8 cellular contexts compared by ENCODE assay signal in genomic region chr1:226083303-226084101, GRCh38. TPM values are rescaled to one million over a fixed set of nuclear protein-coding genes. Genes with fewer than 3 reads are reported as not detected.
DNase-seq lines count a peak whose midpoint lies in the region; ATAC-seq, FAIRE-seq and TF ChIP-seq lines count a peak whose summit lies in the region.

No MANE protein-coding gene starts in this region.

- H3K4me1 Mint-ChIP-seq in activated T-helper 2 cell treated with anti-CD3 and anti-CD28 coated beads, Interferon-gamma antibody, Interleukin-2, Interleukin-4, amounts not matched to agents 10 μg/mL and 5 μg/mL and 100 μg/mL, durations not matched to agents 14 hours and 24 hours and 36 hours (ENCODE audit: low read depth): peaks cover 6% of the 10 kb centered on the region
- peaks cover 6% of the 10 kb centered on the region for H3K4me1 Mint-ChIP-seq in neural crest cell

- H3K27me3 ChIP-seq in HUES64 (ENCODE audit: insufficient read depth, low read length) (peaks cover 32% of the 10 kb centered on the region), subcutaneous abdominal adipose tissue (ENCODE audit: control insufficient read depth in 5 of 5, insufficient read depth in 4 of 5, low read length in 5 of 5) (no peaks in the 10 kb centered on the region)

- peak overlapping the region; percentile 84 for H3K4me3 Mint-ChIP-seq in activated T-helper 2 cell treated with anti-CD3 and anti-CD28 coated beads, Interferon-gamma antibody, Interleukin-2, Interleukin-4, amounts not matched to agents 10 μg/mL and 5 μg/mL and 100 μg/mL, durations not matched to agents 14 hours and 24 hours and 36 hours (ENCODE audit: low read depth)
- peak overlapping the region; percentile 95 for H3K4me3 Mint-ChIP-seq in neural crest cell

- H3K27ac ChIP-seq in HUES64 (ENCODE audit: low read depth, low read length) (no peak overlapping the region), subcutaneous abdominal adipose tissue (ENCODE audit: low read depth, low read length) (peak overlapping the region; percentile 37)

- ATAC-seq in GM21515 (IDR thresholded peaks at IDR 0.05; ENCODE audit: unreplicated experiment): peak; percentile 94

- DNase-seq in DMS53 treated with DMSO at 0.1 percent for 48 hours (lab: John Stamatoyannopoulos, UW; ENCODE audit: unreplicated experiment) (peak; percentile 78), RCC 7860 (ENCODE audit: low spot score) (peak; percentile 49), fibroblast of villous mesenchyme (ENCODE audit: low read depth) (peak; percentile 73), neural crest cell (ENCODE audit: low read depth, low spot score) (peak; percentile 95)
- peak; percentile 90 for DNase-seq in activated T-helper 2 cell treated with anti-CD3 and anti-CD28 coated beads, Interferon-gamma antibody, Interleukin-2, Interleukin-4, amounts not matched to agents 10 μg/mL and 5 μg/mL and 100 μg/mL, durations not matched to agents 14 hours and 24 hours and 36 hours (ENCODE audit: low spot score)

- intact Hi-C loops in activated T-helper 2 cell treated with anti-CD3 and anti-CD28 coated beads, Interferon-gamma antibody, Interleukin-2, Interleukin-4, amounts not matched to agents 10 μg/mL and 5 μg/mL and 100 μg/mL, durations not matched to agents 14 hours and 24 hours and 36 hours (cut with micrococcal nuclease): loop anchor here (1.0 to 2.0 kb wide), 2 partner anchors 19 to 39 kb away; no protein-coding TSS in a partner anchor

- no peaks in the 10 kb centered on the region for H3K36me3 Mint-ChIP-seq in activated T-helper 2 cell treated with anti-CD3 and anti-CD28 coated beads, Interferon-gamma antibody, Interleukin-2, Interleukin-4, amounts not matched to agents 10 μg/mL and 5 μg/mL and 100 μg/mL, durations not matched to agents 14 hours and 24 hours and 36 hours (ENCODE audit: low read depth)
- no peaks in the 10 kb centered on the region for H3K36me3 Mint-ChIP-seq in neural crest cell (ENCODE audit: low read depth)

- FAIRE-seq in RCC 7860 (lab: Jason Lieb, UNC): no peak

- H3K36me3 ChIP-seq in HUES64 (ENCODE audit: insufficient read depth, low read length): no peaks in the 10 kb centered on the region
- H3K36me3 ChIP-seq in subcutaneous abdominal adipose tissue (ENCODE audit: control insufficient read depth in 5 of 5, insufficient read depth in 5 of 5, low read length in 5 of 5): no peaks in the 10 kb centered on the region

- H3K4me3 ChIP-seq in HUES64 (ENCODE audit: low read length) (peak overlapping the region; percentile 75), fibroblast of villous mesenchyme (ENCODE audit: low read depth, low read length) (peak overlapping the region; percentile 75), subcutaneous abdominal adipose tissue (ENCODE audit: low read depth in 1 of 5, low read length in 5 of 5) (peak overlapping the region in 4 of 5 donors; percentile 69 to 77 (median 72))

- H3K9me3 Mint-ChIP-seq in activated T-helper 2 cell treated with anti-CD3 and anti-CD28 coated beads, Interferon-gamma antibody, Interleukin-2, Interleukin-4, amounts not matched to agents 10 μg/mL and 5 μg/mL and 100 μg/mL, durations not matched to agents 14 hours and 24 hours and 36 hours: no peaks in the 10 kb centered on the region
- no peaks in the 10 kb centered on the region for H3K9me3 Mint-ChIP-seq in neural crest cell

- H3K9ac ChIP-seq in HUES64 (ENCODE audit: low read depth, low read length) (peak overlapping the region; percentile 65), subcutaneous abdominal adipose tissue (ENCODE audit: low read length in 5 of 5) (peak overlapping the region in 4 of 5 donors; percentile 58 to 75 (median 69))

- peak overlapping the region; percentile 70 for H3K27ac Mint-ChIP-seq in activated T-helper 2 cell treated with anti-CD3 and anti-CD28 coated beads, Interferon-gamma antibody, Interleukin-2, Interleukin-4, amounts not matched to agents 10 μg/mL and 5 μg/mL and 100 μg/mL, durations not matched to agents 14 hours and 24 hours and 36 hours
- peak overlapping the region; percentile 91 for H3K27ac Mint-ChIP-seq in neural crest cell (ENCODE audit: unreplicated experiment)

- TF ChIP-seq CTCF in fibroblast of villous mesenchyme (IDR thresholded peaks at IDR 0.05; ENCODE audit: insufficient read depth, low read depth, low read length) (no peak), neural crest cell (conservative IDR thresholded peaks at IDR 0.05) (no peak)

- peaks cover 4% of the 10 kb centered on the region; the same call in 1 of the 2 replicates for H3K4me1 ChIP-seq in HUES64 (ENCODE audit: insufficient read depth, low read length)
- H3K4me1 ChIP-seq in subcutaneous abdominal adipose tissue (ENCODE audit: control insufficient read depth in 5 of 5, insufficient read depth in 5 of 5, low read length in 5 of 5): peaks cover 0 to 17% (median 15%) of the 10 kb centered on the region in 5 donors

- H3K9me3 ChIP-seq in HUES64 (ENCODE audit: insufficient read depth, low read depth, low read length): no peaks in the 10 kb centered on the region
- no peaks in the 10 kb centered on the region for H3K9me3 ChIP-seq in subcutaneous abdominal adipose tissue (ENCODE audit: control insufficient read depth in 5 of 5, low read length in 5 of 5)

- 2% methylated on average over 75 of the region's 75 CpGs for WGBS in HUES64

- H3K27me3 Mint-ChIP-seq in activated T-helper 2 cell treated with anti-CD3 and anti-CD28 coated beads, Interferon-gamma antibody, Interleukin-2, Interleukin-4, amounts not matched to agents 10 μg/mL and 5 μg/mL and 100 μg/mL, durations not matched to agents 14 hours and 24 hours and 36 hours (ENCODE audit: low read depth): peaks cover 3% of the 10 kb centered on the region
- H3K27me3 Mint-ChIP-seq in neural crest cell (ENCODE audit: low read depth): peaks cover 4% of the 10 kb centered on the region

RNA-seq across cellular contexts. Expression of gene H3-3A, which starts 21.0 kb away (rescaled TPM):
- 1,082 TPM for polyA plus RNA-seq in HUES64 (2013, experiment 1 of 2)
- polyA plus RNA-seq in HUES64 (2013, experiment 2 of 2): 1,153 TPM
- 437 and 443 TPM in 2 replicates for total RNA-seq in activated T-helper 2 cell treated with anti-CD3 and anti-CD28 coated beads, Interferon-gamma antibody, Interleukin-2, Interleukin-4, amounts not matched to agents 10 μg/mL and 5 μg/mL and 100 μg/mL, durations not matched to agents 14 hours and 24 hours and 36 hours
- 107 and 148 TPM in 2 replicates for total RNA-seq in fibroblast of villous mesenchyme
- total RNA-seq in neural crest cell: 991 and 1,004 TPM in 2 replicates
